9 cellular contexts compared by ENCODE assay signal in the genomic region with DNA sequence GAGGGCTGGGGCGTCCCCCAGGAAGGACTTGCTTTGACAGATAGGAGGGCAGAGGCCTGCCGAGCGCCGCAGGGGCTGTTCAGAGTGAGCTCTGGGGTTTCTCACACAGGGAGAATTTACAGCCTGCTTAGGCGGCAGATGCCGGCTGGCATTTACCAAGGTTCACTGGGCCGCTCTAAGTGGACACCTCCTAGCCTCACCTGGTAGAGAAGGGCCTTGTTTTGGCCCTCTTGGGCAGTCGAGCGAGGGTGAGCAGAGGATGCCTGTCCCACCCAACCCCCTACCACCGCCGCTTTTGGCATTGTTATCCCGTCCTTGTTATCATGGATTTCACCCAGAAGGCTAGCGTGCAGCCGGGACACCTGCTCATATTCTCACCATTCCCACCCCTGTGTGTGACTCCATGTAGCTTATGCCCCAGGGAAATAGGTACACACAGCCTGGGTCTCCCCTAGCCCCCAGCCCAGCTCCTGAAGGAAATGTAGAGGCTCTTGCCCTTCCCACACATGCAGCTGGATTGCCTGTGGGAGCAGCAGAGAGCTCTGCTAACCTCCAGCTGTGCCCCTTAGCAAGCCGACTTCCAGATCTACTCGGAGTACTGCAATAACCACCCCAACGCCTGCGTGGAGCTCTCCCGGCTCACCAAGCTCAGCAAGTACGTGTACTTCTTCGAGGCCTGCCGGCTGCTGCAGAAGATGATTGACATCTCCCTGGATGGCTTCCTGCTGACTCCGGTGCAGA. TPM values are rescaled to one million over a fixed set of nuclear protein-coding genes. Genes with fewer than 3 reads are reported as not detected.
DNase-seq lines count a peak whose midpoint lies in the region; ATAC-seq and TF ChIP-seq lines count a peak whose summit lies in the region.
"Had no signal": no experiment of that assay in that cellular context is flagged by ENCODE, and none has a peak within 500 bp of the region (broad histone marks: within the 10 kb centered on the region; RNA-seq: fewer than 3 reads in every experiment).

No MANE protein-coding gene starts in this region.

- H2AFZ ChIP-seq in DND-41 (ENCODE audit: low read depth, low read length), result no peak overlapping the region

- POLR2A ChIA-PET in WTC11 (lab: Charles Lee), result interaction anchor here (0.8 kb wide), 1 partner anchor 64 kb away, joined by 3 read pairs; no protein-coding TSS in a partner anchor

- peaks cover 27% of the 10 kb centered on the region for H3K4me1 ChIP-seq in DND-41 (ENCODE audit: insufficient read depth, low read length)

- H4K20me1 ChIP-seq in DND-41 (ENCODE audit: insufficient read depth, low read length), result peaks cover 14% of the 10 kb centered on the region; the same call in 1 of the 2 replicates

- no peak overlapping the region for H3K4me3 Mint-ChIP-seq in WTC11

- CTCF ChIA-PET in WTC11 (lab: Charles Lee), result interaction anchor here (0.6 to 2.2 kb wide), 12 partner anchors 8 to 243 kb away, joined by 3 to 11 read pairs (median 4); a partner anchor contains a TSS

- intact Hi-C loops in posterior cingulate gyrus (cut with DNase I), result no loop called here

- no peaks in the 10 kb centered on the region for H3K36me3 ChIP-seq in DND-41 (ENCODE audit: insufficient read depth, low read length)

- no peak overlapping the region; the same call in 1 of the 2 replicates for H3K27ac Mint-ChIP-seq in WTC11

- ATAC-seq in DND-41 (ENCODE audit: insufficient read depth, low read depth) (peak; percentile 74), WTC11 (peak; percentile 60), GM21390 (IDR thresholded peaks at IDR 0.05; ENCODE audit: unreplicated experiment) (no peak), HG02885 (IDR thresholded peaks at IDR 0.05; ENCODE audit: poor library complexity, unreplicated experiment) (no peak), GM19467 (IDR thresholded peaks at IDR 0.05; ENCODE audit: unreplicated experiment) (no peak)
- ATAC-seq: K562 had no signal

- peak overlapping the region; percentile 32; the same call in 1 of the 2 replicates for H3K9ac ChIP-seq in DND-41 (ENCODE audit: low read depth, low read length)

- H3K9me3 Mint-ChIP-seq in WTC11, result no peaks in the 10 kb centered on the region

- peak overlapping the region; percentile 51 for H3K27ac ChIP-seq in DND-41 (ENCODE audit: low read length)

- peaks cover 9% of the 10 kb centered on the region for H3K4me1 Mint-ChIP-seq in WTC11

- peaks cover 10% of the 10 kb centered on the region for H3K27me3 Mint-ChIP-seq in WTC11 (ENCODE audit: low read depth)

- no peak overlapping the region for H3K4me3 ChIP-seq in DND-41 (ENCODE audit: low read depth in 1 of 2, low read length in 2 of 2)
- H3K4me3 ChIP-seq in fibroblast of pulmonary artery (replicated peaks; ENCODE audit: low read depth, low read length), result no peak overlapping the region
- H3K4me3 ChIP-seq: K562 had no signal

- no peaks in the 10 kb centered on the region for H3K79me2 ChIP-seq in DND-41 (ENCODE audit: insufficient read depth, low read length)

- no peak for TF ChIP-seq CTCF in DND-41 (IDR thresholded peaks at IDR 0.05; ENCODE audit: borderline replicate concordance, extremely low read depth, low read length, poor library complexity, severe bottlenecking)
- TF ChIP-seq CTCF in WTC11 (IDR thresholded peaks at IDR 0.05), result no peak
- peak; percentile 38 for TF ChIP-seq CTCF in fibroblast of pulmonary artery (IDR thresholded peaks at IDR 0.05; ENCODE audit: low read length, missing control alignments)

- DNase-seq in DND-41 (peak; percentile 74), WTC11 (ENCODE audit: low spot score) (no peak), fibroblast of pulmonary artery (ENCODE audit: low read depth) (peak; percentile 35), posterior cingulate gyrus (peak in 6 of 10 donors; percentile 33 to 95 (median 62))
- DNase-seq: NCI-H69 had no signal

- H3K9me3 ChIP-seq in DND-41 (ENCODE audit: insufficient read depth, low read length, severe bottlenecking), result no peaks in the 10 kb centered on the region

- no peak overlapping the region for H3K4me2 ChIP-seq in DND-41 (ENCODE audit: insufficient read depth, low read length)

- no peaks in the 10 kb centered on the region for H3K36me3 Mint-ChIP-seq in WTC11

- H3K27me3 ChIP-seq in DND-41 (ENCODE audit: insufficient read depth, low read length, poor library complexity), result no peaks in the 10 kb centered on the region

TF ChIP-seq in WTC11, 78 proteins besides CTCF, POLR2A, EP300 and RAD21:
- TF ChIP-seq ZNF317 (CRISPR knock-in tag; IDR thresholded peaks at IDR 0.05; ENCODE audit: borderline replicate concordance, low read depth), result no peak
- TF ChIP-seq KAT7 (CRISPR knock-in tag; IDR thresholded peaks at IDR 0.05; ENCODE audit: borderline replicate concordance), result no peak
- no peak for TF ChIP-seq GRHL2 (CRISPR knock-in tag; IDR thresholded peaks at IDR 0.05; ENCODE audit: insufficient replicate concordance, severe bottlenecking)
- no peak for TF ChIP-seq NR2C2 (CRISPR knock-in tag; IDR thresholded peaks at IDR 0.05)
- TF ChIP-seq, protein P1, sequence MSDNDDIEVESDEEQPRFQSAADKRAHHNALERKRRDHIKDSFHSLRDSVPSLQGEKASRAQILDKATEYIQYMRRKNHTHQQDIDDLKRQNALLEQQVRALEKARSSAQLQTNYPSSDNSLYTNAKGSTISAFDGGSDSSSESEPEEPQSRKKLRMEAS (CRISPR knock-in tag; IDR thresholded peaks at IDR 0.05), result no peak
- no peak for TF ChIP-seq CREM (CRISPR knock-in tag; IDR thresholded peaks at IDR 0.05)
- TF ChIP-seq ELF4 (CRISPR knock-in tag; IDR thresholded peaks at IDR 0.05; ENCODE audit: low read depth), result no peak
- TF ChIP-seq GTF2I (CRISPR knock-in tag; conservative IDR thresholded peaks at IDR 0.05), result no peak
- TF ChIP-seq, protein P2, sequence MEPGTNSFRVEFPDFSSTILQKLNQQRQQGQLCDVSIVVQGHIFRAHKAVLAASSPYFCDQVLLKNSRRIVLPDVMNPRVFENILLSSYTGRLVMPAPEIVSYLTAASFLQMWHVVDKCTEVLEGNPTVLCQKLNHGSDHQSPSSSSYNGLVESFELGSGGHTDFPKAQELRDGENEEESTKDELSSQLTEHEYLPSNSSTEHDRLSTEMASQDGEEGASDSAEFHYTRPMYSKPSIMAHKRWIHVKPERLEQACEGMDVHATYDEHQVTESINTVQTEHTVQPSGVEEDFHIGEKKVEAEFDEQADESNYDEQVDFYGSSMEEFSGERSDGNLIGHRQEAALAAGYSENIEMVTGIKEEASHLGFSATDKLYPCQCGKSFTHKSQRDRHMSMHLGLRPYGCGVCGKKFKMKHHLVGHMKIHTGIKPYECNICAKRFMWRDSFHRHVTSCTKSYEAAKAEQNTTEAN (CRISPR knock-in tag; IDR thresholded peaks at IDR 0.05), result no peak
- TF ChIP-seq, protein P3, sequence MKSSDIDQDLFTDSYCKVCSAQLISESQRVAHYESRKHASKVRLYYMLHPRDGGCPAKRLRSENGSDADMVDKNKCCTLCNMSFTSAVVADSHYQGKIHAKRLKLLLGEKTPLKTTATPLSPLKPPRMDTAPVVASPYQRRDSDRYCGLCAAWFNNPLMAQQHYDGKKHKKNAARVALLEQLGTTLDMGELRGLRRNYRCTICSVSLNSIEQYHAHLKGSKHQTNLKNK (CRISPR knock-in tag; IDR thresholded peaks at IDR 0.05), result no peak
- TF ChIP-seq, protein P4, sequence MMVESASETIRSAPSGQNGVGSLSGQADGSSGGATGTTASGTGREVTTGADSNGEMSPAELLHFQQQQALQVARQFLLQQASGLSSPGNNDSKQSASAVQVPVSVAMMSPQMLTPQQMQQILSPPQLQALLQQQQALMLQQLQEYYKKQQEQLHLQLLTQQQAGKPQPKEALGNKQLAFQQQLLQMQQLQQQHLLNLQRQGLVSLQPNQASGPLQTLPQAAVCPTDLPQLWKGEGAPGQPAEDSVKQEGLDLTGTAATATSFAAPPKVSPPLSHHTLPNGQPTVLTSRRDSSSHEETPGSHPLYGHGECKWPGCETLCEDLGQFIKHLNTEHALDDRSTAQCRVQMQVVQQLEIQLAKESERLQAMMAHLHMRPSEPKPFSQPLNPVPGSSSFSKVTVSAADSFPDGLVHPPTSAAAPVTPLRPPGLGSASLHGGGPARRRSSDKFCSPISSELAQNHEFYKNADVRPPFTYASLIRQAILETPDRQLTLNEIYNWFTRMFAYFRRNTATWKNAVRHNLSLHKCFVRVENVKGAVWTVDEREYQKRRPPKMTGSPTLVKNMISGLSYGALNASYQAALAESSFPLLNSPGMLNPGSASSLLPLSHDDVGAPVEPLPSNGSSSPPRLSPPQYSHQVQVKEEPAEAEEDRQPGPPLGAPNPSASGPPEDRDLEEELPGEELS (CRISPR knock-in tag; IDR thresholded peaks at IDR 0.05), result no peak
- TF ChIP-seq ESRRA (CRISPR knock-in tag; IDR thresholded peaks at IDR 0.05; ENCODE audit: borderline replicate concordance), result no peak
- TF ChIP-seq, protein P5, sequence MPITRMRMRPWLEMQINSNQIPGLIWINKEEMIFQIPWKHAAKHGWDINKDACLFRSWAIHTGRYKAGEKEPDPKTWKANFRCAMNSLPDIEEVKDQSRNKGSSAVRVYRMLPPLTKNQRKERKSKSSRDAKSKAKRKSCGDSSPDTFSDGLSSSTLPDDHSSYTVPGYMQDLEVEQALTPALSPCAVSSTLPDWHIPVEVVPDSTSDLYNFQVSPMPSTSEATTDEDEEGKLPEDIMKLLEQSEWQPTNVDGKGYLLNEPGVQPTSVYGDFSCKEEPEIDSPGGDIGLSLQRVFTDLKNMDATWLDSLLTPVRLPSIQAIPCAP (CRISPR knock-in tag; IDR thresholded peaks at IDR 0.05), result no peak
- no peak for TF ChIP-seq FOXK1 (CRISPR knock-in tag; IDR thresholded peaks at IDR 0.05)
- no peak for TF ChIP-seq ZNF219 (CRISPR knock-in tag; IDR thresholded peaks at IDR 0.05; ENCODE audit: borderline replicate concordance)

RNA-seq across cellular contexts. Expression of a gene that starts 52.4 kb away (rescaled TPM):
- total RNA-seq in WTC11 (2021), result 63.9 to 74.9 TPM (median 68.7 TPM) in 3 replicates

Comparison
In these comparisons a context has a peak if more than half of its experiments do, and no peak if none do; other contexts are left out.
1. ATAC-seq: peak in DND-41 (single experiment) and WTC11 (single experiment); none in GM21390 (single experiment), HG02885 (single experiment) and GM19467 (single experiment).